Comparison of ENCODE assay signal across 19 cellular contexts in the genomic region with DNA sequence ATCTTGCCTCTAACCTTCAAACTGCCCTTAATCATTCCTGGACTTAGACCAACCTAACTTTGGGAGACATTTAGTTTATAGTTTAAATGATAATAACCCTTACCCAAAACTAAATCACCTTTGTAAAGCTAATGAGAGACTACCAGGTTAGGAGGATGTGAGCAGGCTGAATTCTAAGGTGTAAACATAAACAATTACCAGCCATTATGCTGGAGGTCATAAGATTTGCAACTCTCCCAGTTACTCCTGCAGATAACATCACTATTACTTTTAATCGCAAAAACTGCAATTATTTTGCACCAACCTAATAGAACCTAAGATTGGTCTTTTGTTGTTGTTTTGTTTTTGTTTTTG.
DNase-seq lines count a peak whose midpoint lies in the region; ATAC-seq, FAIRE-seq and TF ChIP-seq lines count a peak whose summit lies in the region.
"Had no signal": no experiment of that assay in that cellular context is flagged by ENCODE, and none has a peak within 500 bp of the region (broad histone marks: within the 10 kb centered on the region; RNA-seq: fewer than 3 reads in every experiment).

No MANE protein-coding gene starts in this region.

- POLR2A ChIA-PET in H1 (lab: Charles Lee; ENCODE audit: partially characterized antibody), result interaction anchor here (0.8 to 1.9 kb wide), 9 partner anchors 23 to 294 kb away, joined by 3 to 9 read pairs (median 4); a partner anchor contains a TSS

- no peak overlapping the region for H4K91ac ChIP-seq in H1 (replicated peaks; ENCODE audit: insufficient read length, low read length)

- H3K79me2 ChIP-seq in Karpas-422 (ENCODE audit: low read length) (peaks cover 47% of the 10 kb centered on the region), H1 (ENCODE audit: control insufficient read depth in 1 of 2, insufficient read depth in 2 of 2, low read length in 2 of 2) (no peaks in the 10 kb centered on the region), neural progenitor cell (ENCODE audit: low read depth) (no peaks in the 10 kb centered on the region), MM.1S (ENCODE audit: low read length) (no peaks in the 10 kb centered on the region)

- DNase-seq in GM12892 (ENCODE audit: insufficient read length) (no peak), Karpas-422 (peak; percentile 67), H1 (ENCODE audit: low read depth in 1 of 2, low spot score in 2 of 2) (no peak), neural progenitor cell (ENCODE audit: low spot score) (no peak), MV-4-11 (lab: John Stamatoyannopoulos, UW) (no peak), MM.1S (no peak), breast epithelium (ENCODE audit: low spot score in 2 of 2) (no peak)
- DNase-seq: C1 segment of cervical spinal cord; CD8-positive, alpha-beta memory T cell; DMS79; HCEC 1CT; NCI-H1105; NCI-H1694 treated with DMSO at 0.1 percent for 48 hours; NK-92 treated with Interleukin-12 subunit alpha and Interleukin-12 subunit beta, amount 100 ng/mL, for 24 hours; OCI-M1; Right ventricle myocardium superior; T-cell had no signal

- H3K56ac ChIP-seq in H1 (replicated peaks; ENCODE audit: insufficient read length, low read depth, low read length), result no peak overlapping the region

- no peaks in the 10 kb centered on the region for H3K9me3 Mint-ChIP-seq in neural progenitor cell
- H3K9me3 Mint-ChIP-seq: CD8-positive, alpha-beta memory T cell; T-cell had no signal

- H4K8ac ChIP-seq in H1 (ENCODE audit: extremely low read depth, insufficient read depth, low read length), result no peak overlapping the region

- WGBS in H1 (ENCODE audit: extremely low coverage in 1 of 2, insufficient coverage in 1 of 2, insufficient read length in 1 of 2, insufficient replicate concordance in 2 of 2, low coverage in 1 of 2, low lambda C conversion rate in 2 of 2, missing lambda C conversion rate in 1 of 2), 2 experiments, result 11% methylated on average over 1 of the region's 1 CpG; no CpG with 5 or more reads in 1 of the 2 experiments

- H3K18ac ChIP-seq in H1 (ENCODE audit: extremely low read depth, low read length), result no peak overlapping the region; the same call in 1 of the 2 replicates

- H3K4ac ChIP-seq in H1 (replicated peaks; ENCODE audit: insufficient read length, low read depth, low read length), result no peak overlapping the region

- no peaks in the 10 kb centered on the region for H3K27me3 ChIP-seq in Karpas-422 (ENCODE audit: low read length)
- no peaks in the 10 kb centered on the region for H3K27me3 ChIP-seq in H1 (replicated peaks in 1 of 4; ENCODE audit: control insufficient read depth in 3 of 4, extremely low read depth in 1 of 4, insufficient read depth in 3 of 4, low read length in 3 of 4)
- no peaks in the 10 kb centered on the region for H3K27me3 ChIP-seq in neural progenitor cell
- no peaks in the 10 kb centered on the region for H3K27me3 ChIP-seq in MM.1S (replicated peaks; ENCODE audit: insufficient read depth, low read length)
- H3K27me3 ChIP-seq in breast epithelium, result no peaks in the 10 kb centered on the region

- H3K27me3 Mint-ChIP-seq in neural progenitor cell (ENCODE audit: insufficient read depth, low read depth), result peaks cover 7% of the 10 kb centered on the region

- no peak for TF ChIP-seq RAD21 in H1 (IDR thresholded peaks at IDR 0.05 in 1 of 2, conservative IDR thresholded peaks at IDR 0.05 in 1 of 2; ENCODE audit: low read depth in 2 of 2, low read length in 2 of 2)

- H3K27ac ChIP-seq in Karpas-422 (ENCODE audit: low read length) (peak overlapping the region; percentile 99), H1 (ENCODE audit: low read depth, low read length) (peak overlapping the region; percentile 81), neural progenitor cell (no peak overlapping the region), MM.1S (ENCODE audit: low read length) (no peak overlapping the region), breast epithelium (no peak overlapping the region)
- H3K27ac ChIP-seq: A549 had no signal

- intact Hi-C loops in breast epithelium (cut with DNase I; ENCODE audit: low total_unique reads), result no loop called here

- H3K79me1 ChIP-seq in H1 (ENCODE audit: low read depth, low read length), result no peaks in the 10 kb centered on the region

- H4K20me1 ChIP-seq in Karpas-422 (ENCODE audit: insufficient read depth, low read depth, low read length) (no peaks in the 10 kb centered on the region), H1 (replicated peaks in 1 of 2; ENCODE audit: control insufficient read depth in 1 of 2, insufficient read depth in 2 of 2, low read length in 2 of 2) (no peaks in the 10 kb centered on the region), neural progenitor cell (ENCODE audit: low read depth) (no peaks in the 10 kb centered on the region), MM.1S (ENCODE audit: insufficient read depth, low read length) (no peaks in the 10 kb centered on the region)

- peaks cover 38% of the 10 kb centered on the region for H3K4me1 Mint-ChIP-seq in neural progenitor cell
- H3K4me1 Mint-ChIP-seq: CD8-positive, alpha-beta memory T cell; T-cell had no signal

- H3K9me3 ChIP-seq in Karpas-422 (ENCODE audit: low read length) (no peaks in the 10 kb centered on the region), H1 (ENCODE audit: insufficient read depth in 2 of 2, low read depth in 1 of 2, low read length in 1 of 2) (peaks cover 8 to 12% of the 10 kb centered on the region in 2 experiments), neural progenitor cell (ENCODE audit: low read depth) (peaks cover 10% of the 10 kb centered on the region), MM.1S (replicated peaks; ENCODE audit: insufficient read depth, low read length) (no peaks in the 10 kb centered on the region), breast epithelium (no peaks in the 10 kb centered on the region)
- H3K9me3 ChIP-seq: A549 had no signal

- TF ChIP-seq EP300 in H1 (IDR thresholded peaks at IDR 0.05; ENCODE audit: borderline replicate concordance in 1 of 2, low read depth in 2 of 2, low read length in 2 of 2), result no peak

- H3F3A ChIP-seq in neural progenitor cell (ENCODE audit: low read depth) (peaks cover 54% of the 10 kb centered on the region), MM.1S (ENCODE audit: insufficient read depth, low read length) (no peaks in the 10 kb centered on the region)

- H3K4me2 ChIP-seq in Karpas-422 (ENCODE audit: low read depth, low read length, poor library complexity, severe bottlenecking) (peak overlapping the region; percentile 90), H1 (ENCODE audit: insufficient read depth in 1 of 2, low read depth in 2 of 2, low read length in 2 of 2) (peak overlapping the region; percentile 56 to 73), neural progenitor cell (peak overlapping the region; percentile 52), MM.1S (ENCODE audit: low read depth, low read length) (no peak overlapping the region)
- H3K4me2 ChIP-seq: A549 had no signal

- FAIRE-seq in GM12892 (lab: Jason Lieb, UNC), result peak; percentile 81
- no peak for FAIRE-seq in H1 (lab: Jason Lieb, UNC)
- FAIRE-seq: A549 had no signal

- H3K23me2 ChIP-seq in H1 (ENCODE audit: low read depth, low read length), result no peaks in the 10 kb centered on the region; the same call in 1 of the 2 replicates

- peak overlapping the region; percentile 97; the same call in 1 of the 2 replicates for H2BK5ac ChIP-seq in H1 (ENCODE audit: low read depth, low read length)

- no peak overlapping the region for H2AFZ ChIP-seq in Karpas-422 (ENCODE audit: low read length)
- H2AFZ ChIP-seq in H1 (ENCODE audit: low read length), result no peak overlapping the region
- no peak overlapping the region for H2AFZ ChIP-seq in neural progenitor cell (replicated peaks)
- no peak overlapping the region for H2AFZ ChIP-seq in MM.1S (ENCODE audit: low read length)

- no peak overlapping the region for H3K23ac ChIP-seq in H1 (ENCODE audit: insufficient read length)

- peak overlapping the region; percentile 84 for H3K9ac ChIP-seq in Karpas-422 (ENCODE audit: low read length)
- H3K9ac ChIP-seq in H1 (replicated peaks in 1 of 4; ENCODE audit: extremely low read depth in 1 of 4, low read depth in 3 of 4, low read length in 3 of 4), result no peak overlapping the region
- H3K9ac ChIP-seq in neural progenitor cell, result no peak overlapping the region
- H3K9ac ChIP-seq in MM.1S (ENCODE audit: low read length), result no peak overlapping the region

- no peak for TF ChIP-seq POLR2A in GM12892 (IDR thresholded peaks at IDR 0.05; ENCODE audit: low read depth, low read length)
- TF ChIP-seq POLR2A in H1 (IDR thresholded peaks at IDR 0.05; ENCODE audit: control extremely low read depth in 1 of 2, low read depth in 2 of 2, low read length in 2 of 2), result no peak
- TF ChIP-seq POLR2A in breast epithelium (IDR thresholded peaks at IDR 0.05), result no peak

- no peak overlapping the region for H3K14ac ChIP-seq in H1 (ENCODE audit: insufficient read length)

- no peak overlapping the region; the same call in 1 of the 2 replicates for H2BK12ac ChIP-seq in H1 (ENCODE audit: low read depth, low read length)

- H3K27ac Mint-ChIP-seq in neural progenitor cell, result peak overlapping the region; percentile 9
- H3K27ac Mint-ChIP-seq: CD8-positive, alpha-beta memory T cell; T-cell had no signal

- 0 out of 2 replicates have a peak overlapping the region, but pooled peaks have one; percentile 17 for H2AK5ac ChIP-seq in H1 (ENCODE audit: low read depth, low read length)

- no peak overlapping the region for H2BK15ac ChIP-seq in H1 (ENCODE audit: low read length)

- ATAC-seq in HG02798 (IDR thresholded peaks at IDR 0.05; ENCODE audit: poor library complexity, unreplicated experiment), result no peak
- ATAC-seq: A549, T-cell had no signal

- CTCF ChIA-PET in H1 (lab: Charles Lee; ENCODE audit: partially characterized antibody), result interaction anchor here (2.4 kb wide), 1 partner anchor 42 kb away, joined by 10 read pairs; no protein-coding TSS in a partner anchor

- H3K4me3 ChIP-seq in Karpas-422 (ENCODE audit: low read length), result peak overlapping the region; percentile 68
- peak overlapping the region in 1 of 4 experiments; percentile 46; a peak in 1 of 8 replicates for H3K4me3 ChIP-seq in H1 (ENCODE audit: extremely low read depth in 1 of 4, insufficient read depth in 2 of 4, low read depth in 3 of 4, low read length in 4 of 4)
- H3K4me3 ChIP-seq in neural progenitor cell, result no peak overlapping the region
- no peak overlapping the region for H3K4me3 ChIP-seq in MM.1S (ENCODE audit: low read length)
- H3K4me3 ChIP-seq in breast epithelium, result no peak overlapping the region
- H3K4me3 ChIP-seq: A549 had no signal

- no peaks in the 10 kb centered on the region for H3K36me3 Mint-ChIP-seq in neural progenitor cell
- H3K36me3 Mint-ChIP-seq: CD8-positive, alpha-beta memory T cell; T-cell had no signal

- no peak overlapping the region for H3K4me3 Mint-ChIP-seq in neural progenitor cell
- H3K4me3 Mint-ChIP-seq: CD8-positive, alpha-beta memory T cell; T-cell had no signal

- H3K9me2 ChIP-seq in Karpas-422 (replicated peaks; ENCODE audit: insufficient read depth, low read length) (no peaks in the 10 kb centered on the region), MM.1S (replicated peaks; ENCODE audit: insufficient read depth, low read length) (no peaks in the 10 kb centered on the region)

- H4K5ac ChIP-seq in H1 (ENCODE audit: insufficient read length, low read depth, low read length), result peak overlapping the region; percentile 91

- TF ChIP-seq CTCF in H1 (IDR thresholded peaks at IDR 0.05; ENCODE audit: control extremely low read depth in 1 of 3, insufficient read depth in 1 of 3, low read depth in 1 of 3, low read length in 3 of 3) (no peak), neural progenitor cell (IDR thresholded peaks at IDR 0.05) (no peak), MM.1S (IDR thresholded peaks at IDR 0.05; ENCODE audit: low read length) (no peak), breast epithelium (IDR thresholded peaks at IDR 0.05) (no peak)

- peak overlapping the region; percentile 99; the same call in 1 of the 2 replicates for H2BK20ac ChIP-seq in H1 (ENCODE audit: low read length)

- H3K36me3 ChIP-seq in Karpas-422 (ENCODE audit: insufficient read depth, low read length), result 0 out of 2 replicates have a peak, but pooled peaks cover 3% of the 10 kb centered on the region
- peaks cover 0 to 14% (median 7%) of the 10 kb centered on the region in 4 experiments; a peak in 3 of 8 replicates for H3K36me3 ChIP-seq in H1 (ENCODE audit: control insufficient read depth in 2 of 4, insufficient read depth in 4 of 4, low read length in 3 of 4)
- no peaks in the 10 kb centered on the region for H3K36me3 ChIP-seq in neural progenitor cell
- no peaks in the 10 kb centered on the region for H3K36me3 ChIP-seq in MM.1S (replicated peaks; ENCODE audit: insufficient read depth, low read length)
- no peaks in the 10 kb centered on the region for H3K36me3 ChIP-seq in breast epithelium

- no peak overlapping the region for H2BK120ac ChIP-seq in H1 (replicated peaks; ENCODE audit: low read depth, low read length)

- H3K4me1 ChIP-seq in Karpas-422 (ENCODE audit: low read length), result peaks cover 95% of the 10 kb centered on the region
- peaks cover 11 to 33% (median 20%) of the 10 kb centered on the region in 4 experiments; a peak in 6 of 7 replicates for H3K4me1 ChIP-seq in H1 (replicated peaks in 1 of 4; ENCODE audit: control insufficient read depth in 3 of 4, insufficient read depth in 4 of 4, low read length in 3 of 4)
- peaks cover 42% of the 10 kb centered on the region for H3K4me1 ChIP-seq in neural progenitor cell
- H3K4me1 ChIP-seq in MM.1S (ENCODE audit: low read length), result no peaks in the 10 kb centered on the region
- no peaks in the 10 kb centered on the region for H3K4me1 ChIP-seq in breast epithelium
- H3K4me1 ChIP-seq: A549 had no signal

Comparison
In these comparisons a context has a peak if more than half of its experiments do, and no peak if none do; other contexts are left out.
1. H3K27ac ChIP-seq: peak in Karpas-422 (single experiment) and H1 (single experiment); none in neural progenitor cell (single experiment), MM.1S (single experiment) and breast epithelium (0 of 2).